In the genomic region with DNA sequence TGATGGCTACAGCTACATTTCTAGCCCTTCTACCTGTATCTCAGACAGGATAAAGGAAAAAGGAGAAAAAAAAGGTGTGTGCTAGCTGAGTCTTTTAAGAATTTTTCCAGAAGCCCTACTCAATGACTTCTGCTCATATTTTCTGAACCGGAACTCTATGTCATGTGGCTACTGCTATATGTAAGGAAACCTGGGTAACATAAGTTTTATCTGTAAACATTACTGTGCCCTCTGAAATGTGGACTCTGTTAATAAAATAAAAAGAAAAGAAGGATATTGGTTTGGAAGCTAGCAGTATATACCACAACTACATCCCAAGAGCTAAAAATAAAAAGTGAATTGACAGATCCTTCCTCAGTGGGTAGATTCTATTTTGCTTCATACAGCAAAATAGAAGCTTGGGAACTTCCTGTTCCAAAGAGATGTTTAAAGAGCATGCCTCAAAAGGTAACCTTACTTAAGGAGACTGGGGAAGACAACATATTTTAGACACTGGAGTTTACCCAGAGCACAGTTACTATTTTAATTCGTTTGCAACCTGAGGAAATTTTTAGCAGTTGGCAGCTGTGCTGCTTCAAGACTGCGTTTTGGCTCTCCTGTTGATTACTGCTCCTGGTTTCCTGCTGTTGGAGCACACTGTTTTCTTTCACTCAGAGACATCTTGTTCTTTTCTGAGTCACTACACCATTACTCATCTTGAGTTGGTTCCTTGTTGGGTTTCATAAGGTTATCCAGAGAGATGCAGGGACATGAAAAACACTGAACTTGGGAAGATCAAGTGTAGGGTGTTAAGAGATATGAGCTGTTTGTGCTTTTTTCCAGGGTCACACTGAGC, we compare ENCODE assay signal across 8 cellular contexts.
DNase-seq lines count a peak whose midpoint lies in the region; ATAC-seq and TF ChIP-seq lines count a peak whose summit lies in the region.

No MANE protein-coding gene starts in this region.

- H2AFZ ChIP-seq in ACC112 (ENCODE audit: low read length, unreplicated experiment): peak overlapping the region; percentile 94

- ATAC-seq in HG03378 (IDR thresholded peaks at IDR 0.05; ENCODE audit: unreplicated experiment) (peak; percentile 66), body of pancreas (peak; percentile 91)

- H3K4me1 ChIP-seq in ACC112 (ENCODE audit: control insufficient read depth, insufficient read depth, low read length, unreplicated experiment) (peaks cover 25% of the 10 kb centered on the region), body of pancreas (peaks cover 17% of the 10 kb centered on the region), mesodermal cell (ENCODE audit: control insufficient read depth, insufficient read depth, low read length, poor library complexity, severe bottlenecking) (peaks cover 6% of the 10 kb centered on the region), spleen (peaks cover 0 to 13% (median 2%) of the 10 kb centered on the region in 6 donors)

- H3K4me3 ChIP-seq in ACC112 (ENCODE audit: low read depth, low read length) (no peak overlapping the region; the same call in 1 of the 2 replicates), body of pancreas (no peak overlapping the region), mesodermal cell (ENCODE audit: extremely low read depth, insufficient read depth, low read length, poor library complexity, severe bottlenecking) (no peak overlapping the region), spleen (no peak overlapping the region)

- TF ChIP-seq POLR2A in body of pancreas (IDR thresholded peaks at IDR 0.05) (no peak), spleen (IDR thresholded peaks at IDR 0.05) (no peak)

- 36 to 44% methylated on average over 3 of the region's 3 CpGs for WGBS in body of pancreas, 2 donors
- whole genome bisulfite sequencing in mesodermal cell (ENCODE audit: insufficient coverage in 2 of 2), 2 experiments: 86 to 92% methylated on average over 2 to 3 of the region's 3 CpGs
- WGBS in spleen, 5 donors: 19 to 29% (median 23%) methylated on average over 3 of the region's 3 CpGs

- TF ChIP-seq CTCF in body of pancreas (IDR thresholded peaks at IDR 0.05) (no peak), spleen (IDR thresholded peaks at IDR 0.05 in 8 of 11, conservative IDR thresholded peaks at IDR 0.05 in 3 of 11) (no peak)

- peak overlapping the region; percentile 91 for H3K27ac ChIP-seq in ACC112 (ENCODE audit: low read depth, low read length)
- H3K27ac ChIP-seq in body of pancreas: peak overlapping the region in 2 of 4 donors; percentile 38 to 57
- peak overlapping the region; percentile 62 for H3K27ac ChIP-seq in mesodermal cell (ENCODE audit: low read depth, low read length, severe bottlenecking)
- H3K27ac ChIP-seq in spleen: peak overlapping the region in 3 of 8 donors; percentile 39 to 44 (median 40)

- H3K79me2 ChIP-seq in ACC112 (ENCODE audit: control insufficient read depth, insufficient read depth, low read length, unreplicated experiment): no peaks in the 10 kb centered on the region

- no peaks in the 10 kb centered on the region for H3K9me3 ChIP-seq in body of pancreas
- H3K9me3 ChIP-seq in mesodermal cell (ENCODE audit: control insufficient read depth, low read length): no peaks in the 10 kb centered on the region
- H3K9me3 ChIP-seq in spleen: no peaks in the 10 kb centered on the region

- DNase-seq in body of pancreas: peak; percentile 11 to 42 (median 29)
- DNase-seq in activated CD4-positive, CD25-positive, alpha-beta regulatory T cell treated with anti-CD3 and anti-CD28 coated beads, Interleukin-2, amount 50 U/mL, for 72 hours: no peak
- DNase-seq in HK-2 (ENCODE audit: unreplicated experiment): no peak
- DNase-seq in stimulated activated CD4-positive, alpha-beta T cell treated with anti-CD3 and anti-CD28 coated beads, Interleukin-4, amount 100 ng/mL, for 1 hour: no peak
- no peak for DNase-seq in spleen

- H3K36me3 ChIP-seq in ACC112 (ENCODE audit: insufficient read depth, low read length): no peaks in the 10 kb centered on the region
- no peaks in the 10 kb centered on the region for H3K36me3 ChIP-seq in body of pancreas (replicated peaks in 1 of 2; ENCODE audit: insufficient read depth in 1 of 2, low read depth in 2 of 2)
- no peaks in the 10 kb centered on the region for H3K36me3 ChIP-seq in mesodermal cell (ENCODE audit: control insufficient read depth, insufficient read depth, low read length)
- no peaks in the 10 kb centered on the region for H3K36me3 ChIP-seq in spleen

- H3K27me3 ChIP-seq in ACC112 (ENCODE audit: insufficient read depth, low read length) (no peaks in the 10 kb centered on the region), body of pancreas (no peaks in the 10 kb centered on the region), spleen (replicated peaks in 1 of 7) (no peaks in the 10 kb centered on the region)

- intact Hi-C loops in body of pancreas (cut with DNase I): no loop called here
- intact Hi-C loops in spleen (cut with DNase I; ENCODE audit: low total_unique reads): no loop called here

Comparison
In these comparisons a context has a peak if more than half of its experiments do, and no peak if none do; other contexts are left out.
1. DNase-seq: peak in body of pancreas (4 of 4); none in activated CD4-positive, CD25-positive, alpha-beta regulatory T cell treated with anti-CD3 and anti-CD28 coated beads, Interleukin-2, amount 50 U/mL, for 72 hours (single experiment), HK-2 (single experiment), stimulated activated CD4-positive, alpha-beta T cell treated with anti-CD3 and anti-CD28 coated beads, Interleukin-4, amount 100 ng/mL, for 1 hour (single experiment) and spleen (single experiment).